Comparison of ENCODE assay signal across 1 cellular context in genomic region chr17:39632153-39632941, GRCh38.
TF ChIP-seq lines count a peak whose summit lies in the region.

No MANE protein-coding gene starts in this region.

TF ChIP-seq in H1, 55 proteins besides CTCF, POLR2A, EP300 and RAD21:
- no peak for TF ChIP-seq EGR1 (IDR thresholded peaks at IDR 0.05; ENCODE audit: borderline replicate concordance, low read depth, low read length)
- no peak for TF ChIP-seq USF2 (IDR thresholded peaks at IDR 0.05; ENCODE audit: low read length)
- TF ChIP-seq NRF1 (IDR thresholded peaks at IDR 0.05; ENCODE audit: low read depth, low read length), result no peak
- TF ChIP-seq CHD7 (IDR thresholded peaks at IDR 0.05; ENCODE audit: insufficient replicate concordance, low read length), result no peak
- no peak for TF ChIP-seq GABPA (IDR thresholded peaks at IDR 0.05; ENCODE audit: borderline replicate concordance, insufficient read depth, low read length)
- TF ChIP-seq CEBPB (IDR thresholded peaks at IDR 0.05; ENCODE audit: low read depth, low read length), result no peak
- no peak for TF ChIP-seq CBX5 (IDR thresholded peaks at IDR 0.05; ENCODE audit: low read depth, low read length)
- TF ChIP-seq MAX (IDR thresholded peaks at IDR 0.05), result no peak
- TF ChIP-seq KDM1A (IDR thresholded peaks at IDR 0.05; ENCODE audit: borderline replicate concordance, low read length), result no peak
- TF ChIP-seq RFX5 (IDR thresholded peaks at IDR 0.05; ENCODE audit: borderline replicate concordance, low read depth, low read length), result no peak
- TF ChIP-seq GTF2F1 (IDR thresholded peaks at IDR 0.05; ENCODE audit: borderline replicate concordance, low read depth, low read length), result no peak
- TF ChIP-seq SP2 (IDR thresholded peaks at IDR 0.05; ENCODE audit: low read length), result no peak
- no peak for TF ChIP-seq SUZ12 (IDR thresholded peaks at IDR 0.05; ENCODE audit: low read length)
- no peak for TF ChIP-seq KDM4A (IDR thresholded peaks at IDR 0.05; ENCODE audit: low read depth, low read length, severe bottlenecking)
